ENCODE assay signal across 14 cellular contexts in the genomic region with DNA sequence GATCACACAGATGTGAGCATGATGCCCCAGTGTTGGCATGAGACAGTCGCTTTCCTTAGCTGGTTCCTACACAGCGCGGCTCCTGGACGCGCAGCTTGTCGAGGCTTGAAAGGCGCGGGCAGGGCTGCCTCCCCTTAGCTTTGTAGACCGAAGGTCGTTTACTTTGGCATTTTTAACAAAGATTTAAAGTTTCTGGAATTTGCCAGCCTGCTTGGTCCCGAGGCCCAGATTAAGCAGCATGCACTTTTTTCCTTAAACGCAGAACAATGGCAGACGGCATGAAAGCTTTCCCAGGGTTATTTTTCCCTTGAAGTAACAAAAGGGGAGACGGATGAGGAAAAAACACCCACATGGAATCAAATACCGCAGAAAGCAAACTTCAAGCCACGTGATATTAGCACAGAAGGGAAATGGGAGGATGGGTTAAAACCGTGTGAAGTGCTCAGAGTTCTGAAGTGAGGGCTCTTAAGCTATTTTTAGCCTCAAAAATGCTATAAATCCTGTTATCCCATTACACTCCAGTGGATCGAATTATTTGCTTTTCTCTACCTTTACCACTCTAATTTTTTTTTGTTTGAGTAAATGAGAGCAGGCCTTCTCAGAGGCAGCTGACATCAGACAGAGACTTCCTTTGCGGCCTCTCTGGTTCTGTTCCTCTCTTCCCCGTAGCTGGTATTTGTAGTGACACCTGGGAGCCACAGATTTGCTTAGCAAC. TPM values are rescaled to one million over a fixed set of nuclear protein-coding genes. Genes with fewer than 3 reads are reported as not detected.
A peak's percentile ranks its signal among the peaks of the same experiment; 100 is the strongest.
DNase-seq lines count a peak whose midpoint lies in the region; ATAC-seq, FAIRE-seq and TF ChIP-seq lines count a peak whose summit lies in the region.
"Had no signal": no experiment of that assay in that cellular context is flagged by ENCODE, and none has a peak within 500 bp of the region (broad histone marks: within the 10 kb centered on the region; RNA-seq: fewer than 3 reads in every experiment).

No MANE protein-coding gene starts in this region.

- WGBS in liver, result 29% methylated on average over 20 of the region's 20 CpGs

- H3K27ac Mint-ChIP-seq in astrocyte (ENCODE audit: unreplicated experiment), result no peak overlapping the region

- peak overlapping the region; percentile 80 for H3K4me2 ChIP-seq in astrocyte (ENCODE audit: low read length)

- H3K9me3 Mint-ChIP-seq in astrocyte (ENCODE audit: unreplicated experiment), result no peaks in the 10 kb centered on the region

- H3K4me1 Mint-ChIP-seq in astrocyte (ENCODE audit: low read depth, unreplicated experiment), result no peaks in the 10 kb centered on the region

- POLR2A ChIA-PET in A673 (lab: Charles Lee; ENCODE audit: low non-redundant PET), result interaction anchor here (0.6 kb wide), 1 partner anchor 261 kb away, joined by 20 read pairs; no protein-coding TSS in a partner anchor

- peak overlapping the region; percentile 66 for H3K9ac ChIP-seq in astrocyte (ENCODE audit: low read length)
- H3K9ac ChIP-seq in liver (ENCODE audit: low read depth in 1 of 2, low read length in 2 of 2), result peak overlapping the region in 1 of 2 donors; percentile 48

- H3K79me2 ChIP-seq in astrocyte (ENCODE audit: insufficient read depth, low read length), result peaks cover 3% of the 10 kb centered on the region

- H3K4me1 ChIP-seq in A673 (ENCODE audit: insufficient read depth, low read length, poor library complexity, severe bottlenecking) (peaks cover 9% of the 10 kb centered on the region), astrocyte (ENCODE audit: insufficient read depth, low read length) (peaks cover 23% of the 10 kb centered on the region), liver (ENCODE audit: control insufficient read depth in 4 of 4, insufficient read depth in 4 of 4, low read length in 3 of 4) (peaks cover 7 to 31% (median 23%) of the 10 kb centered on the region in 4 donors)

- BruUV-seq in A673 (replicated peaks; lab: Mats Ljungman, UMichigan), result no TSS peak

- no peaks in the 10 kb centered on the region for H3K27me3 Mint-ChIP-seq in astrocyte (ENCODE audit: low read depth, unreplicated experiment)

- H3K9me3 ChIP-seq in A673 (ENCODE audit: low read depth, low read length, poor library complexity, severe bottlenecking) (no peaks in the 10 kb centered on the region), astrocyte (ENCODE audit: insufficient read depth, low read depth, low read length) (no peaks in the 10 kb centered on the region), liver (ENCODE audit: control insufficient read depth in 4 of 4, low read length in 3 of 4) (no peaks in the 10 kb centered on the region)

- H3K4me3 ChIP-seq in A673 (ENCODE audit: low read depth, low read length, poor library complexity, severe bottlenecking) (no peak overlapping the region), astrocyte (ENCODE audit: insufficient read depth, low read depth, low read length) (peak overlapping the region; percentile 26), liver (ENCODE audit: low read depth in 1 of 3, low read length in 3 of 3) (peak overlapping the region in 2 of 3 donors; percentile 7 to 12)
- H3K4me3 ChIP-seq in Jurkat, Clone E6-1 (ENCODE audit: low read length), result peak overlapping the region; percentile 48
- H3K4me3 ChIP-seq: K562 had no signal

- no peaks in the 10 kb centered on the region for H4K20me1 ChIP-seq in astrocyte (ENCODE audit: insufficient read depth, low read length)

- CTCF ChIA-PET in A673 (lab: Charles Lee), result no interaction called here

- TF ChIP-seq RAD21 in liver (IDR thresholded peaks at IDR 0.05), result peak; percentile 19 to 40

- H3K36me3 ChIP-seq in A673 (ENCODE audit: insufficient read depth, low read length, poor library complexity, severe bottlenecking), result no peaks in the 10 kb centered on the region
- H3K36me3 ChIP-seq in astrocyte (ENCODE audit: insufficient read depth, low read length), result no peaks in the 10 kb centered on the region
- no peaks in the 10 kb centered on the region for H3K36me3 ChIP-seq in liver (ENCODE audit: control insufficient read depth in 4 of 4, insufficient read depth in 3 of 4, low read depth in 1 of 4, low read length in 3 of 4)

- H3K27ac ChIP-seq in A673 (ENCODE audit: low read depth, low read length, poor library complexity, severe bottlenecking) (peak overlapping the region; percentile 21), astrocyte (ENCODE audit: low read depth, low read length) (peak overlapping the region; percentile 35), liver (ENCODE audit: low read depth in 1 of 2, low read length in 2 of 2) (peak overlapping the region; percentile 70 to 72)
- H3K27ac ChIP-seq: C4-2B had no signal

- H3K4me3 Mint-ChIP-seq in astrocyte (ENCODE audit: unreplicated experiment), result no peak overlapping the region

- intact Hi-C loops in A673 (cut with micrococcal nuclease; ENCODE audit: unreplicated experiment), result no loop called here

- TF ChIP-seq CTCF in A673 (conservative IDR thresholded peaks at IDR 0.05; ENCODE audit: low read depth, low read length) (no peak), astrocyte (IDR thresholded peaks at IDR 0.05; ENCODE audit: insufficient read depth, low read depth, low read length) (no peak), liver (IDR thresholded peaks at IDR 0.05; ENCODE audit: low read depth, low read length, missing input control) (no peak)

- DNase-seq in A673 (ENCODE audit: low spot score), result peak; percentile 60
- DNase-seq in Jurkat, Clone E6-1 (ENCODE audit: low read depth, low spot score), result peak; percentile 86
- DNase-seq in astrocyte (ENCODE audit: low read depth), result peak; percentile 79
- no peak for DNase-seq in MV-4-11 (lab: John Stamatoyannopoulos, UW)
- no peak for DNase-seq in dedifferentiated amniotic fluid mesenchymal stem cell (ENCODE audit: extremely low spot score)
- DNase-seq: activated effector memory CD4-positive, alpha-beta T cell treated with anti-CD3 and anti-CD28 coated beads, Interleukin-2, amount 50 U/mL, for 16 hours; erythroblast had no signal

- FAIRE-seq in astrocyte (lab: Jason Lieb, UNC), result no peak
- FAIRE-seq: K562, keratinocyte, TTC549 had no signal

- H3K27me3 ChIP-seq in A673 (replicated peaks; ENCODE audit: insufficient read depth, low read depth, low read length, poor library complexity), result no peaks in the 10 kb centered on the region
- no peaks in the 10 kb centered on the region for H3K27me3 ChIP-seq in astrocyte (ENCODE audit: insufficient read depth, low read length)
- no peaks in the 10 kb centered on the region for H3K27me3 ChIP-seq in liver (ENCODE audit: control insufficient read depth in 4 of 4, insufficient read depth in 4 of 4, low read length in 3 of 4)

- no peak for ATAC-seq in HG02970 (IDR thresholded peaks at IDR 0.05; ENCODE audit: low FRiP score, unreplicated experiment)
- no peak for ATAC-seq in HG03108 (IDR thresholded peaks at IDR 0.05; ENCODE audit: unreplicated experiment)
- ATAC-seq: K562 had no signal

- H3K36me3 Mint-ChIP-seq in astrocyte (ENCODE audit: low read depth, unreplicated experiment), result no peaks in the 10 kb centered on the region

- H2AFZ ChIP-seq in astrocyte (ENCODE audit: low read depth, low read length), result peak overlapping the region; percentile 49

TF ChIP-seq in liver, 16 proteins besides CTCF, POLR2A, EP300 and RAD21 (continues in another document):
- TF ChIP-seq, protein P1, sequence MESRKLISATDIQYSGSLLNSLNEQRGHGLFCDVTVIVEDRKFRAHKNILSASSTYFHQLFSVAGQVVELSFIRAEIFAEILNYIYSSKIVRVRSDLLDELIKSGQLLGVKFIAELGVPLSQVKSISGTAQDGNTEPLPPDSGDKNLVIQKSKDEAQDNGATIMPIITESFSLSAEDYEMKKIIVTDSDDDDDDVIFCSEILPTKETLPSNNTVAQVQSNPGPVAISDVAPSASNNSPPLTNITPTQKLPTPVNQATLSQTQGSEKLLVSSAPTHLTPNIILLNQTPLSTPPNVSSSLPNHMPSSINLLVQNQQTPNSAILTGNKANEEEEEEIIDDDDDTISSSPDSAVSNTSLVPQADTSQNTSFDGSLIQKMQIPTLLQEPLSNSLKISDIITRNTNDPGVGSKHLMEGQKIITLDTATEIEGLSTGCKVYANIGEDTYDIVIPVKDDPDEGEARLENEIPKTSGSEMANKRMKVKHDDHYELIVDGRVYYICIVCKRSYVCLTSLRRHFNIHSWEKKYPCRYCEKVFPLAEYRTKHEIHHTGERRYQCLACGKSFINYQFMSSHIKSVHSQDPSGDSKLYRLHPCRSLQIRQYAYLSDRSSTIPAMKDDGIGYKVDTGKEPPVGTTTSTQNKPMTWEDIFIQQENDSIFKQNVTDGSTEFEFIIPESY (IDR thresholded peaks at IDR 0.05), result peak; percentile 47
- TF ChIP-seq SP1 (IDR thresholded peaks at IDR 0.05) (peak; percentile 73), GABPA (IDR thresholded peaks at IDR 0.05 in 1 of 2, conservative IDR thresholded peaks at IDR 0.05 in 1 of 2) (no peak), FOXA2 (IDR thresholded peaks at IDR 0.05) (peak; percentile 39), EGR1 (IDR thresholded peaks at IDR 0.05; ENCODE audit: low read depth in 2 of 2) (peak in 1 of 2 donors; percentile 37), HNF4G (IDR thresholded peaks at IDR 0.05) (no peak), TAF1 (conservative IDR thresholded peaks at IDR 0.05) (no peak), FOXA1 (IDR thresholded peaks at IDR 0.05) (no peak), RXRA (IDR thresholded peaks at IDR 0.05) (peak; percentile 46 to 68), JUND (IDR thresholded peaks at IDR 0.05) (peak in 1 of 2 donors; percentile 34), YY1 (IDR thresholded peaks at IDR 0.05) (peak; percentile 85)
- TF ChIP-seq, protein P2, sequence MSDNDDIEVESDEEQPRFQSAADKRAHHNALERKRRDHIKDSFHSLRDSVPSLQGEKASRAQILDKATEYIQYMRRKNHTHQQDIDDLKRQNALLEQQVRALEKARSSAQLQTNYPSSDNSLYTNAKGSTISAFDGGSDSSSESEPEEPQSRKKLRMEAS (IDR thresholded peaks at IDR 0.05), result peak; percentile 82

RNA-seq across cellular contexts. Expression of a gene that starts 55.7 kb away (rescaled TPM):
- total RNA-seq in A673 (2021), result 9.4 and 10.8 TPM in 2 replicates
- 20.0 TPM for polyA plus RNA-seq in Jurkat, Clone E6-1 (2012; ENCODE audit: insufficient read depth, insufficient read length)
- total RNA-seq in astrocyte, result 5.5 and 5.8 TPM in 2 replicates
- 1 to 10 TPM in 1 of 2 donors, under 1 TPM in 1; 0.33 to 8.0 TPM for total RNA-seq in liver
- 10 to 100 TPM in 1 of 2 donors, 1 to 10 TPM in 1; 5.2 to 24.3 TPM for polyA plus RNA-seq in liver

Comparison
In these comparisons a context has a peak if more than half of its experiments do, and no peak if none do; other contexts are left out.
1. DNase-seq: peak in A673 (single experiment), Jurkat, Clone E6-1 (single experiment) and astrocyte (single experiment); none in MV-4-11 (single experiment) and dedifferentiated amniotic fluid mesenchymal stem cell (single experiment).
2. H3K27ac ChIP-seq: peak in every context shown above with its lines; median percentile 71 in liver; 35 in astrocyte; 21 in A673.